ENCODE assay signal across 12 cellular contexts in the genomic region with DNA sequence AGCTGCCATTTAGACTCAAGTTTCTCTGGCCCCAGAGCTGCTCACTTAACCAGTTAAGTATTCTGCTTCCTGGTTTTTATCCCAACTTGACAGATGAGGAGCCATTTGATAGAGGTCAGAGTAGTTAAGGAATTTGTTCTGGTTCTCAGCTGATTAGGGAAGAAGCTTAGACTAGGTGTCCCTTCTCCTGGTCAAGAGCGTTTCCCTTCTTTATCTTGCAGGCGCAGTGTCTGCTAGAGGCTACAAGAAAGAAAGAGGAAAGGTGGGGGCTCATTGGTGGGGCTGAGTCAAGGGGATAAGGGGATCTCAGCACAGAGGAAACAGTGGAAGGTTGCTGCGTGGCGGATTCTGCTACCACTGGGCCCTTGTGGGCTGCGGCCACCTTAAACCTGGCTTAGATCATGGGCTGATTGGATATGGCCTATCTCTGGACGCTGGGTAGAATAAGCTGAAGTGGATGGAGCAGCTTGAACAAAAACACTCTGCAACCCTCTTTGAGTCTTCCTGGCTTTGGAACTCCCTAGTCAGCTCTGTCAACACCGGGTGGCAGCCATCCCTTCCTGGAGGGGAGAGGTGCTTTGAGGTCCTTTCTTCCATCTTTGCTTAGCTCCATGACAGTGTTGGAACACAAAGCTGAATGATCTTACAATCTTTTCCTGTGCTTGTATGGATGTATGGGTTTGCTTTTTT.
DNase-seq lines count a peak whose midpoint lies in the region; ATAC-seq and TF ChIP-seq lines count a peak whose summit lies in the region.
"Had no signal": no experiment of that assay in that cellular context is flagged by ENCODE, and none has a peak within 500 bp of the region (broad histone marks: within the 10 kb centered on the region; RNA-seq: fewer than 3 reads in every experiment).

No MANE protein-coding gene starts in this region.

- peak; percentile 23 for TF ChIP-seq CTCF in endodermal cell (conservative IDR thresholded peaks at IDR 0.05)
- no peak for TF ChIP-seq CTCF in sigmoid colon (IDR thresholded peaks at IDR 0.05)
- no peak for TF ChIP-seq CTCF in Calu3 (IDR thresholded peaks at IDR 0.05; ENCODE audit: unreplicated experiment)

- CTCF ChIA-PET in Calu3 (lab: Charles Lee), result interaction anchor here (0.6 to 3.6 kb wide), 12 partner anchors 19 to 859 kb away, joined by 3 to 79 read pairs (median 4); no protein-coding TSS in a partner anchor

- H3K36me3 ChIP-seq in endodermal cell (ENCODE audit: control insufficient read depth, insufficient read depth, low read length) (no peaks in the 10 kb centered on the region), sigmoid colon (no peaks in the 10 kb centered on the region)
- H3K36me3 ChIP-seq: neutrophil, Peyer's patch, tibial nerve had no signal

- H3K27me3 ChIP-seq in endodermal cell (ENCODE audit: control insufficient read depth, insufficient read depth, low read length, poor library complexity, severe bottlenecking) (no peaks in the 10 kb centered on the region), sigmoid colon (no peaks in the 10 kb centered on the region)
- H3K27me3 ChIP-seq: neutrophil, Peyer's patch, tibial nerve had no signal

- peaks cover 19% of the 10 kb centered on the region for H3K9me3 ChIP-seq in endodermal cell (ENCODE audit: control insufficient read depth, low read length)
- no peaks in the 10 kb centered on the region for H3K9me3 ChIP-seq in sigmoid colon
- H3K9me3 ChIP-seq: neutrophil, Peyer's patch, tibial nerve had no signal

- no TSS peak for BruUV-seq in Calu3 (replicated peaks; lab: Mats Ljungman, UMichigan)

- peaks cover 30% of the 10 kb centered on the region for H3K4me1 Mint-ChIP-seq in endodermal cell
- H3K4me1 Mint-ChIP-seq in Calu3 (ENCODE audit: low read depth, unreplicated experiment), result peaks cover 7% of the 10 kb centered on the region

- H3K27ac Mint-ChIP-seq in endodermal cell (no peak overlapping the region), Calu3 (ENCODE audit: unreplicated experiment) (no peak overlapping the region)

- H3K4me3 Mint-ChIP-seq in endodermal cell (no peak overlapping the region), Calu3 (ENCODE audit: low read depth, unreplicated experiment) (no peak overlapping the region)

- H3K9me3 Mint-ChIP-seq in endodermal cell (peaks cover 7% of the 10 kb centered on the region), Calu3 (ENCODE audit: low read depth, unreplicated experiment) (no peaks in the 10 kb centered on the region)
- H3K9me3 Mint-ChIP-seq: CD14-positive monocyte had no signal

- no peak for TF ChIP-seq POLR2A in sigmoid colon (IDR thresholded peaks at IDR 0.05)

- H3K4me3 ChIP-seq in endodermal cell (ENCODE audit: low read length), result no peak overlapping the region
- no peak overlapping the region for H3K4me3 ChIP-seq in sigmoid colon
- H3K4me3 ChIP-seq: Peyer's patch, tibial nerve had no signal

- intact Hi-C loops in sigmoid colon (cut with DNase I) (loop anchor here (2.0 to 10.0 kb wide), 3 partner anchors 90 to 462 kb away; a partner anchor contains a TSS), Calu3 (cut with micrococcal nuclease; ENCODE audit: unreplicated experiment) (loop anchor here (10.0 kb wide), 1 partner anchor 170 kb away; no protein-coding TSS in a partner anchor)

- no peak for ATAC-seq in HG03025 (IDR thresholded peaks at IDR 0.05; ENCODE audit: low FRiP score, unreplicated experiment)

- WGBS in endodermal cell (ENCODE audit: insufficient coverage in 1 of 2, insufficient read length in 1 of 2), 2 experiments, result 88 to 100% methylated on average over 1 to 7 of the region's 7 CpGs
- 94 to 96% methylated on average over 7 of the region's 7 CpGs for WGBS in sigmoid colon, 2 donors

- H3K27ac ChIP-seq in endodermal cell (ENCODE audit: low read depth, low read length) (peak overlapping the region; percentile 9), sigmoid colon (peak overlapping the region in 3 of 4 donors; percentile 60 to 76 (median 65))
- H3K27ac ChIP-seq: neutrophil, Peyer's patch, tibial nerve had no signal

- H3K9ac ChIP-seq in endodermal cell (ENCODE audit: extremely low read depth, low read length, poor library complexity, severe bottlenecking), result no peak overlapping the region

- no peak for TF ChIP-seq EP300 in sigmoid colon (IDR thresholded peaks at IDR 0.05)

- H3K4me1 ChIP-seq in endodermal cell (ENCODE audit: control insufficient read depth, insufficient read depth, low read length) (peaks cover 4% of the 10 kb centered on the region), sigmoid colon (peaks cover 0 to 28% (median 22%) of the 10 kb centered on the region in 4 donors)
- H3K4me1 ChIP-seq: Peyer's patch had no signal

- DNase-seq in NCI-H1417 (lab: John Stamatoyannopoulos, UW) (peak; percentile 11 to 76 (median 41)), NCI-H1417 treated with DMSO at 0.1 percent for 48 hours (lab: John Stamatoyannopoulos, UW) (no peak), NCI-H510A (lab: John Stamatoyannopoulos, UW) (peak; percentile 2), endodermal cell (peak; percentile 57), sigmoid colon (no peak), Calu3 (no peak), NCI-H1048 (lab: John Stamatoyannopoulos, UW) (no peak)
- DNase-seq: Peyer's patch had no signal

- H3K36me3 Mint-ChIP-seq in endodermal cell (ENCODE audit: low read depth) (peaks cover 2% of the 10 kb centered on the region), Calu3 (ENCODE audit: insufficient read depth, unreplicated experiment) (no peaks in the 10 kb centered on the region)
- H3K36me3 Mint-ChIP-seq: CD14-positive monocyte had no signal

- H3K27me3 Mint-ChIP-seq in endodermal cell (ENCODE audit: insufficient read depth) (no peaks in the 10 kb centered on the region), Calu3 (ENCODE audit: unreplicated experiment) (no peaks in the 10 kb centered on the region)

Comparison
In these comparisons a context has a peak if more than half of its experiments do, and no peak if none do; other contexts are left out.
1. DNase-seq: peak in NCI-H1417 (3 of 3), NCI-H510A (single experiment) and endodermal cell (single experiment); none in NCI-H1417 treated with DMSO at 0.1 percent for 48 hours (single experiment), sigmoid colon (single experiment), Calu3 (single experiment) and NCI-H1048 (single experiment).